8 cellular contexts compared by ENCODE assay signal in genomic region chr22:38572065-38572464, GRCh38. TPM values are rescaled to one million over a fixed set of nuclear protein-coding genes. Genes with fewer than 3 reads are reported as not detected.
DNase-seq lines count a peak whose midpoint lies in the region; ATAC-seq and TF ChIP-seq lines count a peak whose summit lies in the region.

No MANE protein-coding gene starts in this region.

- intact Hi-C loops in ascending aorta (cut with DNase I): loop anchor here (1.0 to 5.0 kb wide), 5 partner anchors 159 to 960 kb away; partner anchors contain the start of genes MAFF and RPS19BP1

- H3K36me3 ChIP-seq in ascending aorta: no peaks in the 10 kb centered on the region

- ATAC-seq in GM18502 (IDR thresholded peaks at IDR 0.05; ENCODE audit: poor library complexity, unreplicated experiment) (no peak), HG02642 (IDR thresholded peaks at IDR 0.05; ENCODE audit: poor library complexity, unreplicated experiment) (no peak)

- TF ChIP-seq CTCF in GM12875 (IDR thresholded peaks at IDR 0.05; ENCODE audit: borderline replicate concordance, insufficient read depth, low read depth, low read length): peak; percentile 29; the same call in 1 of the 2 replicates
- peak; percentile 51 to 57 (median 55) for TF ChIP-seq CTCF in ascending aorta (IDR thresholded peaks at IDR 0.05)

- DNase-seq in AG20443 (ENCODE audit: low spot score): peak; percentile 67
- peak; percentile 36 to 74 for DNase-seq in NOMO-1 (lab: John Stamatoyannopoulos, UW; ENCODE audit: unreplicated experiment in 2 of 2)
- no peak for DNase-seq in ascending aorta (ENCODE audit: low spot score in 2 of 2)
- peak; percentile 64 for DNase-seq in iris pigment epithelial cell (ENCODE audit: low read depth)
- peak; percentile 0 for DNase-seq in stimulated activated CD8-positive, alpha-beta memory T cell treated with anti-CD3 and anti-CD28 coated beads, Interleukin-15, amount 100 ng/mL, for 1 hour (ENCODE audit: low read depth)

- H3K27ac ChIP-seq in ascending aorta: no peak overlapping the region

- H3K4me3 ChIP-seq in GM12875 (ENCODE audit: low read depth, low read length) (no peak overlapping the region), ascending aorta (no peak overlapping the region)

- H3K27me3 ChIP-seq in ascending aorta: no peaks in the 10 kb centered on the region

- H3K4me1 ChIP-seq in ascending aorta: peaks cover 4 to 31% of the 10 kb centered on the region in 2 donors

- no peaks in the 10 kb centered on the region for H3K9me3 ChIP-seq in ascending aorta

RNA-seq across cellular contexts. Expression of gene DMC1, which starts 2.1 kb away (rescaled TPM):
- total RNA-seq in ascending aorta: not detected

Comparison
In these comparisons a context has a peak if more than half of its experiments do, and no peak if none do; other contexts are left out.
1. DNase-seq: peak in AG20443 (single experiment), NOMO-1 (2 of 2), iris pigment epithelial cell (single experiment) and stimulated activated CD8-positive, alpha-beta memory T cell treated with anti-CD3 and anti-CD28 coated beads, Interleukin-15, amount 100 ng/mL, for 1 hour (single experiment); none in ascending aorta (0 of 2).